In genomic region chr4:88831063-88831462, GRCh38 we compare ENCODE assay signal across 16 cellular contexts.
DNase-seq lines count a peak whose midpoint lies in the region; ATAC-seq and TF ChIP-seq lines count a peak whose summit lies in the region.
"Had no signal": no experiment of that assay in that cellular context is flagged by ENCODE, and none has a peak within 500 bp of the region (broad histone marks: within the 10 kb centered on the region; RNA-seq: fewer than 3 reads in every experiment).

No MANE protein-coding gene starts in this region.

- no peaks in the 10 kb centered on the region for H3K27me3 ChIP-seq in body of pancreas
- H3K27me3 ChIP-seq: BE2C had no signal

- no peak for TF ChIP-seq POLR2A in body of pancreas (IDR thresholded peaks at IDR 0.05)

- no peaks in the 10 kb centered on the region for H3K4me1 Mint-ChIP-seq in natural killer cell treated with Interleukin-12 subunit alpha and Interleukin-12 subunit beta and Interleukin-15 and Interleukin-18, amount 100 ng/mL, for 72 hours (ENCODE audit: low read depth in 2 of 2)

- H3K36me3 Mint-ChIP-seq in natural killer cell treated with Interleukin-12 subunit alpha and Interleukin-12 subunit beta and Interleukin-15 and Interleukin-18, amount 100 ng/mL, for 72 hours: no peaks in the 10 kb centered on the region

- TF ChIP-seq CTCF in body of pancreas (IDR thresholded peaks at IDR 0.05) (no peak), mucosa of descending colon (IDR thresholded peaks at IDR 0.05) (no peak)

- H3K36me3 ChIP-seq in body of pancreas (replicated peaks in 1 of 2; ENCODE audit: insufficient read depth in 1 of 2, low read depth in 2 of 2) (no peaks in the 10 kb centered on the region), mucosa of descending colon (ENCODE audit: low read depth) (no peaks in the 10 kb centered on the region)
- H3K36me3 ChIP-seq: BE2C had no signal

- H3K27ac Mint-ChIP-seq in natural killer cell treated with Interleukin-12 subunit alpha and Interleukin-12 subunit beta and Interleukin-15 and Interleukin-18, amount 100 ng/mL, for 72 hours: no peak overlapping the region

- 28% methylated on average over 4 of the region's 4 CpGs for WGBS in body of pancreas, 2 donors

- H3K4me3 Mint-ChIP-seq in natural killer cell treated with Interleukin-12 subunit alpha and Interleukin-12 subunit beta and Interleukin-15 and Interleukin-18, amount 100 ng/mL, for 72 hours: no peak overlapping the region

- H3K9me3 ChIP-seq in body of pancreas (no peaks in the 10 kb centered on the region), mucosa of descending colon (no peaks in the 10 kb centered on the region)
- H3K9me3 ChIP-seq: BE2C had no signal

- no peak overlapping the region for H3K4me3 ChIP-seq in body of pancreas
- H3K4me3 ChIP-seq in mucosa of descending colon: no peak overlapping the region

- peaks cover 0 to 3% of the 10 kb centered on the region in 2 donors for H3K27me3 Mint-ChIP-seq in natural killer cell treated with Interleukin-12 subunit alpha and Interleukin-12 subunit beta and Interleukin-15 and Interleukin-18, amount 100 ng/mL, for 72 hours

- no peaks in the 10 kb centered on the region for H3K9me3 Mint-ChIP-seq in natural killer cell treated with Interleukin-12 subunit alpha and Interleukin-12 subunit beta and Interleukin-15 and Interleukin-18, amount 100 ng/mL, for 72 hours

- peak; percentile 70 for ATAC-seq in Right ventricle myocardium inferior
- ATAC-seq in body of pancreas: peak; percentile 67
- peak; percentile 76 for ATAC-seq in mucosa of descending colon
- no peak for ATAC-seq in natural killer cell treated with Interleukin-12 subunit alpha and Interleukin-12 subunit beta and Interleukin-15 and Interleukin-18, amount 100 ng/mL, for 72 hours

- peak overlapping the region in 3 of 4 donors; percentile 30 to 66 (median 40) for H3K27ac ChIP-seq in body of pancreas

- intact Hi-C loops in Right ventricle myocardium inferior (cut with DNase I) (no loop called here), cardiac septum (cut with DNase I) (no loop called here), body of pancreas (cut with DNase I) (no loop called here), mucosa of descending colon (cut with DNase I, micrococcal nuclease) (no loop called here)

- H3K4me1 ChIP-seq in body of pancreas (peaks cover 15% of the 10 kb centered on the region), mucosa of descending colon (ENCODE audit: low read depth) (peaks cover 5% of the 10 kb centered on the region)

- DNase-seq in Right ventricle myocardium inferior (ENCODE audit: missing footprints) (no peak), cardiac septum (ENCODE audit: low spot score) (no peak), body of pancreas (peak in 1 of 4 donors; percentile 19), mucosa of descending colon (peak in 1 of 3 donors; percentile 20), activated gamma-delta T cell treated with Interleukin-2 at 50 U/mL for 16 hours (no peak), NCI-H146 (lab: John Stamatoyannopoulos, UW) (no peak)
- no peak for DNase-seq in natural killer cell treated with Interleukin-12 subunit alpha and Interleukin-12 subunit beta and Interleukin-15 and Interleukin-18, amount 100 ng/mL, for 72 hours (ENCODE audit: low spot score)
- DNase-seq: BE2C, DMS79, KG1, NCI-H1092 treated with DMSO at 0.1 percent for 48 hours, NCI-H1436 treated with DMSO at 0.1 percent for 48 hours, NCI-H2029 treated with DMSO at 0.1 percent for 48 hours, NCI-H774, OCI-M1, SW 1271 had no signal

Comparison
In these comparisons a context has a peak if more than half of its experiments do, and no peak if none do; other contexts are left out.
1. ATAC-seq: peak in Right ventricle myocardium inferior (single experiment), body of pancreas (single experiment) and mucosa of descending colon (single experiment); none in natural killer cell treated with Interleukin-12 subunit alpha and Interleukin-12 subunit beta and Interleukin-15 and Interleukin-18, amount 100 ng/mL, for 72 hours (0 of 2).